6 cellular contexts compared by ENCODE assay signal in the genomic region with DNA sequence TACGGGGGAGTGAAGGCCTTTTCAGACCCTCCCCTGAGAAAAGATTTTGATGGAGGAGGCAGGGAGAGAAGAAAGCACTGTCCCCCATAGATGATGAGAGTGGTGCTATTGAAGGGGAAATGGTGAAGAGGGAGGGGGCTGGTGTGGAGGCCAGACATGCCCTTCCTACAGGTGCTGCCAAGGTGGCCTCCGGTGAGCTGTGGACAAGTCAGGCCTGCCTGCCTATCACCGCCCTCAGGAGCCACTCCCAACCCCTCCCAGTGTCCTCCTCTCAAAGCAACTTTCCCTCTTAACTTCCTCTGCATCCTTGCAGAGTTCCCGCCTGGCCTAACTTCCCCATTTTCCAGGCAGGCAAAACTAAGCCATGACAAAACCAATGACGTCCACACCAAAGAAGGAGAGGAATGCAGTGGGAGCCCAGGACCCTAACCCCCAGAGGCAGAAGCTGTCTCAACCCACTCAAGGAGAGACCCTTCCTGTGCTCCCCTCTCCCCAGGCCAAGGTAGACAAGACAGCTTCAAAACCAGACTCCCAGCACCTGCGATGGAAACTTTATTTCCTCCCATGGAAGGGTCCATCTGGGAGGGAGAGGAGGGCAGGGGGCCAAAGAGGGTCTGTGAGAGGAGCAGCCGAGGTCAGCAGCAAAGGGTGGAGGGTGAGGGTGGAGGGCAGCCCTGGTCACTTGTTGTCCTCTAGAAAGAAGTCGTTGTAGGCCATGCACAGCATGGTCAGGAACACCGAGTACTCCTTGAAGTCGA. TPM values are rescaled to one million over a fixed set of nuclear protein-coding genes. Genes with fewer than 3 reads are reported as not detected.
DNase-seq lines count a peak whose midpoint lies in the region; ATAC-seq, FAIRE-seq and TF ChIP-seq lines count a peak whose summit lies in the region.

No MANE protein-coding gene starts in this region.

- FAIRE-seq in RCC 7860 (lab: Jason Lieb, UNC): no peak

- peak overlapping the region; percentile 89 to 96 for H3K4me3 Mint-ChIP-seq in stimulated activated naive B cell treated with anti-CD40 and anti-IgM and Interleukin-4, amounts not matched to agents 10 μg/mL and 1 μg/mL and 100 μg/mL, for 72 hours

- TF ChIP-seq CTCF in Peyer's patch (IDR thresholded peaks at IDR 0.05) (no peak), esophagus muscularis mucosa (IDR thresholded peaks at IDR 0.05) (no peak)

- TF ChIP-seq POLR2A in Peyer's patch (IDR thresholded peaks at IDR 0.05) (peak in 1 of 2 donors; percentile 61), esophagus muscularis mucosa (IDR thresholded peaks at IDR 0.05; ENCODE audit: low read depth) (no peak)

- H3K36me3 Mint-ChIP-seq in stimulated activated naive B cell treated with anti-CD40 and anti-IgM and Interleukin-4, amounts not matched to agents 10 μg/mL and 1 μg/mL and 100 μg/mL, for 72 hours: peaks cover 7 to 18% of the 10 kb centered on the region in 2 donors

- peaks cover 59 to 74% of the 10 kb centered on the region in 2 donors for H3K4me1 Mint-ChIP-seq in stimulated activated naive B cell treated with anti-CD40 and anti-IgM and Interleukin-4, amounts not matched to agents 10 μg/mL and 1 μg/mL and 100 μg/mL, for 72 hours

- no peak for TF ChIP-seq EP300 in esophagus muscularis mucosa (IDR thresholded peaks at IDR 0.05)

- intact Hi-C loops in esophagus muscularis mucosa (cut with DNase I): no loop called here

- H3K36me3 ChIP-seq in Peyer's patch (no peaks in the 10 kb centered on the region), esophagus muscularis mucosa (peaks cover 0 to 7% (median 3%) of the 10 kb centered on the region in 4 donors)

- peak in 2 of 3 donors; percentile 80 to 83 for DNase-seq in Peyer's patch
- DNase-seq in esophagus muscularis mucosa (ENCODE audit: extremely low spot score): no peak
- DNase-seq in stimulated activated naive B cell treated with anti-CD40 and anti-IgM and Interleukin-4, amounts not matched to agents 10 μg/mL and 1 μg/mL and 100 μg/mL, for 72 hours: no peak
- no peak for DNase-seq in stimulated activated CD4-positive, alpha-beta T cell treated with anti-CD3 and anti-CD28 coated beads, Interleukin-2, amount 100 ng/mL, for 48 hours
- no peak for DNase-seq in RCC 7860 (ENCODE audit: low spot score)
- DNase-seq in AG08395 (ENCODE audit: low spot score): no peak

- H3K27me3 ChIP-seq in Peyer's patch: no peaks in the 10 kb centered on the region
- no peaks in the 10 kb centered on the region for H3K27me3 ChIP-seq in esophagus muscularis mucosa

- 72% methylated on average over 10 of the region's 10 CpGs for WGBS in esophagus muscularis mucosa

- H3K9me3 ChIP-seq in Peyer's patch: no peaks in the 10 kb centered on the region
- no peaks in the 10 kb centered on the region for H3K9me3 ChIP-seq in esophagus muscularis mucosa

- H3K4me3 ChIP-seq in Peyer's patch (peak overlapping the region; percentile 70 to 89 (median 76)), esophagus muscularis mucosa (peak overlapping the region; percentile 70 to 91 (median 85))

- H3K27ac ChIP-seq in Peyer's patch (peak overlapping the region; percentile 95 to 99 (median 97)), esophagus muscularis mucosa (replicated peaks in 1 of 4) (peak overlapping the region; percentile 96 to 99 (median 97))

- peaks cover 0 to 5% of the 10 kb centered on the region in 2 donors for H3K9me3 Mint-ChIP-seq in stimulated activated naive B cell treated with anti-CD40 and anti-IgM and Interleukin-4, amounts not matched to agents 10 μg/mL and 1 μg/mL and 100 μg/mL, for 72 hours

- peaks cover 6 to 72% (median 21%) of the 10 kb centered on the region in 4 donors for H3K4me1 ChIP-seq in Peyer's patch
- peaks cover 34 to 54% (median 52%) of the 10 kb centered on the region in 4 donors for H3K4me1 ChIP-seq in esophagus muscularis mucosa

- ATAC-seq in stimulated activated naive B cell treated with anti-CD40 and anti-IgM and Interleukin-4, amounts not matched to agents 10 μg/mL and 1 μg/mL and 100 μg/mL, for 72 hours (replicated peaks): no peak

- no peaks in the 10 kb centered on the region for H3K27me3 Mint-ChIP-seq in stimulated activated naive B cell treated with anti-CD40 and anti-IgM and Interleukin-4, amounts not matched to agents 10 μg/mL and 1 μg/mL and 100 μg/mL, for 72 hours

- peak overlapping the region; percentile 97 for H3K27ac Mint-ChIP-seq in stimulated activated naive B cell treated with anti-CD40 and anti-IgM and Interleukin-4, amounts not matched to agents 10 μg/mL and 1 μg/mL and 100 μg/mL, for 72 hours

RNA-seq across cellular contexts. Expression of gene S100A6, which starts 1.0 kb away (rescaled TPM):
- 100 to 1,000 TPM; 321 to 366 (median 334) TPM for total RNA-seq in Peyer's patch
- 100 to 1,000 TPM; 432 to 759 (median 607) TPM for total RNA-seq in esophagus muscularis mucosa

RNA-seq across cellular contexts. Expression of gene S100A5, which starts 3.9 kb away (rescaled TPM):
- total RNA-seq in Peyer's patch: not detected
- under 1 TPM in 1 of 4 donors, not detected in 3; 0.98 TPM for total RNA-seq in esophagus muscularis mucosa

RNA-seq across cellular contexts. Expression of gene S100A4, which starts 8.8 kb away (rescaled TPM):
- total RNA-seq in Peyer's patch: 100 to 1,000 TPM in 1 of 4 donors, 10 to 100 TPM in 3; 38.2 to 435 (median 53.6) TPM
- 100 to 1,000 TPM; 154 to 362 (median 273) TPM for total RNA-seq in esophagus muscularis mucosa

RNA-seq across cellular contexts. Expression of gene S100A3, which starts 12.3 kb away (rescaled TPM):
- total RNA-seq in Peyer's patch: not detected
- total RNA-seq in esophagus muscularis mucosa: 1 to 10 TPM in 3 of 4 donors, not detected in 1; 2.1 to 4.2 (median 2.7) TPM

RNA-seq across cellular contexts. Expression of gene S100A2, which starts 28.8 kb away (rescaled TPM):
- not detected for total RNA-seq in Peyer's patch
- under 1 TPM in 2 of 4 donors, not detected in 2; 0.34 to 0.71 TPM for total RNA-seq in esophagus muscularis mucosa

Comparison
In these comparisons a context has a peak if more than half of its experiments do, and no peak if none do; other contexts are left out.
1. DNase-seq: peak in Peyer's patch (2 of 3); none in esophagus muscularis mucosa (single experiment), stimulated activated naive B cell treated with anti-CD40 and anti-IgM and Interleukin-4, amounts not matched to agents 10 μg/mL and 1 μg/mL and 100 μg/mL, for 72 hours (single experiment), stimulated activated CD4-positive, alpha-beta T cell treated with anti-CD3 and anti-CD28 coated beads, Interleukin-2, amount 100 ng/mL, for 48 hours (0 of 2), RCC 7860 (single experiment) and AG08395 (single experiment).